In the genomic region with DNA sequence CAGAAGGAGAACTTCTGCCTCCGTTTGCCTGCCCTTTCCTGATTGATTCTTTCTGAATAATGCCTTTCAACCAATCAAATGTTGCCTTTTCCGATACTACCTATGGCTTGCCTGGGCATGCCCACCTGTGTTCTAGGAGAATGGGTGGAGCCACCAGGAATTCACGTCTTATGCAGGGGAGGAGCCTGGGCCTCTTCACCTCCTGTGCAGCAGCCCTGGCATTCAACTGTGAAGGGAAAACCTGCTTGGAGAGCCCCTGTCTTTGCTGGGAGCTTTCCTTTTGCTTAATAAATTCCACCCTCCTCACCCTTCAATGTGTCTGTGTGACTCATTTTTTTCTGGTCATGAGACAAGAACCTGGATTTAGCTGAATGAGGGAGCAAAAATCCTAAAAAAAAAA, we compare ENCODE assay signal across 20 cellular contexts.
DNase-seq lines count a peak whose midpoint lies in the region; ATAC-seq, FAIRE-seq and TF ChIP-seq lines count a peak whose summit lies in the region.
"Had no signal": no experiment of that assay in that cellular context is flagged by ENCODE, and none has a peak within 500 bp of the region (broad histone marks: within the 10 kb centered on the region; RNA-seq: fewer than 3 reads in every experiment).

No MANE protein-coding gene starts in this region.

- no peak for TF ChIP-seq POLR2A in GM18505 (IDR thresholded peaks at IDR 0.05; ENCODE audit: borderline replicate concordance, extremely low read depth, insufficient read depth, insufficient read length)

- H3K9ac ChIP-seq in keratinocyte (ENCODE audit: control insufficient read depth, extremely low read depth, insufficient read depth, low read length): no peak overlapping the region

- dilution Hi-C loops in keratinocyte (cut with MboI; ENCODE audit: extremely low pct_ligation_motif_present, low sequenced_read_pairs): no loop called here

- H3K27me3 ChIP-seq in bronchial epithelial cell (ENCODE audit: control insufficient read depth, insufficient read depth, low read length): no peaks in the 10 kb centered on the region
- no peaks in the 10 kb centered on the region for H3K27me3 ChIP-seq in keratinocyte (ENCODE audit: control insufficient read depth, extremely low read depth, insufficient read depth, low read length)
- H3K27me3 ChIP-seq: dorsolateral prefrontal cortex, MG63 had no signal

- TF ChIP-seq CTCF in bronchial epithelial cell (IDR thresholded peaks at IDR 0.05; ENCODE audit: insufficient read depth, low read length, severe bottlenecking) (no peak), keratinocyte (optimal IDR thresholded peaks at IDR 0.05 in 1 of 3, IDR thresholded peaks at IDR 0.05 in 1 of 3, conservative IDR thresholded peaks at IDR 0.05 in 1 of 3; ENCODE audit: extremely low read depth in 1 of 3, insufficient read depth in 2 of 3, low read length in 3 of 3) (no peak)

- no peaks in the 10 kb centered on the region for H4K20me1 ChIP-seq in keratinocyte (ENCODE audit: control insufficient read depth, extremely low read depth, insufficient read depth, low read length)

- H2AFZ ChIP-seq in keratinocyte (ENCODE audit: control insufficient read depth, low read length): peak overlapping the region; percentile 29

- no peaks in the 10 kb centered on the region for H3K9me1 ChIP-seq in keratinocyte (ENCODE audit: control insufficient read depth, extremely low read depth, insufficient read depth, low read length)

- no peaks in the 10 kb centered on the region for H3K9me3 ChIP-seq in keratinocyte (ENCODE audit: control insufficient read depth, low read depth, low read length)
- H3K9me3 ChIP-seq: MG63, mucosa of descending colon had no signal

- H3K4me3 ChIP-seq in bronchial epithelial cell (ENCODE audit: low read depth, low read length): no peak overlapping the region
- H3K4me3 ChIP-seq in keratinocyte (ENCODE audit: control insufficient read depth in 2 of 3, extremely low read depth in 1 of 3, insufficient read depth in 2 of 3, low read depth in 1 of 3, low read length in 3 of 3): no peak overlapping the region
- H3K4me3 ChIP-seq: dorsolateral prefrontal cortex, MG63, mucosa of descending colon had no signal

- no peak overlapping the region for H3K27ac ChIP-seq in keratinocyte (ENCODE audit: control insufficient read depth, insufficient read depth, low read length)

- in situ Hi-C loops in Caki2 (cut with HindIII; ENCODE audit: low pct_unique_long_range_greater_than_20kb, low sequenced_read_pairs): no loop called here

- DNase-seq in Caki2 (ENCODE audit: low read depth) (peak; percentile 57), NCI-H1436 (lab: John Stamatoyannopoulos, UW) (peak; percentile 67), bronchial epithelial cell (ENCODE audit: low read depth) (peak; percentile 45), keratinocyte (ENCODE audit: low read depth, low spot score) (no peak), D341Med (ENCODE audit: low spot score) (no peak), occipital lobe (lab: John Stamatoyannopoulos, UW) (no peak)
- DNase-seq: activated CD4-positive, alpha-beta T cell treated with anti-CD3 and anti-CD28 coated beads for 1 hour; dorsolateral prefrontal cortex; GF-D8; glutamatergic neuron; MG63; mucosa of descending colon; NCI-H2171; SIG-M5; stimulated activated CD4-positive, alpha-beta T cell treated with anti-CD3 and anti-CD28 coated beads, Interleukin-2, amount 100 ng/mL, for 24 hours had no signal

- FAIRE-seq in bronchial epithelial cell (lab: Jason Lieb, UNC): no peak
- FAIRE-seq in keratinocyte (lab: Jason Lieb, UNC): peak; percentile 64
- FAIRE-seq: H54 had no signal

- H3K79me2 ChIP-seq in keratinocyte (ENCODE audit: control insufficient read depth, insufficient read depth, low read length): no peaks in the 10 kb centered on the region

- ATAC-seq in GM18505 (IDR thresholded peaks at IDR 0.05; ENCODE audit: unreplicated experiment): no peak
- no peak for ATAC-seq in HG03045 (IDR thresholded peaks at IDR 0.05; ENCODE audit: unreplicated experiment)
- ATAC-seq: esophagus mucosa, mucosa of descending colon, sciatic nerve had no signal

- H3K4me1 ChIP-seq in keratinocyte (ENCODE audit: control insufficient read depth, extremely low read depth, insufficient read depth, low read length): no peaks in the 10 kb centered on the region

- H3K4me2 ChIP-seq in keratinocyte (ENCODE audit: control insufficient read depth, extremely low read depth, insufficient read depth, low read depth, low read length): no peak overlapping the region

- H3K36me3 ChIP-seq in bronchial epithelial cell (ENCODE audit: control insufficient read depth, insufficient read depth, low read length): no peaks in the 10 kb centered on the region
- H3K36me3 ChIP-seq in keratinocyte (ENCODE audit: control insufficient read depth in 2 of 2, extremely low read depth in 1 of 2, insufficient read depth in 2 of 2, low read length in 2 of 2): no peaks in the 10 kb centered on the region
- H3K36me3 ChIP-seq: MG63 had no signal

Comparison
In these comparisons a context has a peak if more than half of its experiments do, and no peak if none do; other contexts are left out.
1. DNase-seq: peak in Caki2 (single experiment), NCI-H1436 (single experiment) and bronchial epithelial cell (single experiment); none in keratinocyte (single experiment), D341Med (single experiment) and occipital lobe (single experiment).